1 cellular context compared by ENCODE assay signal in genomic region chr21:40176732-40177131, GRCh38.
TF ChIP-seq lines count a peak whose summit lies in the region.

No MANE protein-coding gene starts in this region.

TF ChIP-seq in SK-N-SH, 30 proteins besides CTCF, POLR2A, EP300 and RAD21 (continued from another document):
- peak; percentile 95 for TF ChIP-seq FOXJ3 (CRISPR knock-in tag; IDR thresholded peaks at IDR 0.05)
- TF ChIP-seq PBX3 (IDR thresholded peaks at IDR 0.05): no peak
- TF ChIP-seq USF2 (IDR thresholded peaks at IDR 0.05; ENCODE audit: borderline replicate concordance, low read depth, low read length): no peak
- TF ChIP-seq ZBTB33 (IDR thresholded peaks at IDR 0.05; ENCODE audit: borderline replicate concordance, low read depth): no peak
- TF ChIP-seq GABPA (IDR thresholded peaks at IDR 0.05; ENCODE audit: low read depth): no peak
- no peak for TF ChIP-seq MEF2A (IDR thresholded peaks at IDR 0.05; ENCODE audit: borderline replicate concordance, low read depth)
- TF ChIP-seq CHD2 (IDR thresholded peaks at IDR 0.05; ENCODE audit: low read length, partially characterized antibody): peak; percentile 88
- peak; percentile 41; the same call in 1 of the 2 replicates for TF ChIP-seq MXI1 (IDR thresholded peaks at IDR 0.05; ENCODE audit: low read depth, low read length)
- TF ChIP-seq USF1 (IDR thresholded peaks at IDR 0.05; ENCODE audit: borderline replicate concordance, low read depth): no peak
- no peak for TF ChIP-seq RFX5 (IDR thresholded peaks at IDR 0.05; ENCODE audit: low read length)
- no peak for TF ChIP-seq ELF1 (IDR thresholded peaks at IDR 0.05)
- TF ChIP-seq RXRA (IDR thresholded peaks at IDR 0.05; ENCODE audit: borderline replicate concordance, low read depth): no peak
- no peak for TF ChIP-seq NRF1 (IDR thresholded peaks at IDR 0.05; ENCODE audit: low read depth, low read length)
- peak; percentile 83 for TF ChIP-seq RCOR1 (IDR thresholded peaks at IDR 0.05; ENCODE audit: low read length)
- no peak for TF ChIP-seq MAX (IDR thresholded peaks at IDR 0.05; ENCODE audit: low read depth)
- TF ChIP-seq REST (IDR thresholded peaks at IDR 0.05; ENCODE audit: low read depth, low read length): no peak
- TF ChIP-seq GATA2 (CRISPR knock-in tag; IDR thresholded peaks at IDR 0.05): peak; percentile 60
- peak; percentile 31; the same call in 1 of the 2 replicates for TF ChIP-seq TCF12 (IDR thresholded peaks at IDR 0.05)
- no peak for TF ChIP-seq FOXM1 (IDR thresholded peaks at IDR 0.05; ENCODE audit: low read depth)
- no peak for TF ChIP-seq SIN3A (IDR thresholded peaks at IDR 0.05; ENCODE audit: borderline replicate concordance, low read depth, low read length)
- no peak for TF ChIP-seq EZH2phosphoT487 (IDR thresholded peaks at IDR 0.05; ENCODE audit: borderline replicate concordance, low read depth)
